In the genomic region with DNA sequence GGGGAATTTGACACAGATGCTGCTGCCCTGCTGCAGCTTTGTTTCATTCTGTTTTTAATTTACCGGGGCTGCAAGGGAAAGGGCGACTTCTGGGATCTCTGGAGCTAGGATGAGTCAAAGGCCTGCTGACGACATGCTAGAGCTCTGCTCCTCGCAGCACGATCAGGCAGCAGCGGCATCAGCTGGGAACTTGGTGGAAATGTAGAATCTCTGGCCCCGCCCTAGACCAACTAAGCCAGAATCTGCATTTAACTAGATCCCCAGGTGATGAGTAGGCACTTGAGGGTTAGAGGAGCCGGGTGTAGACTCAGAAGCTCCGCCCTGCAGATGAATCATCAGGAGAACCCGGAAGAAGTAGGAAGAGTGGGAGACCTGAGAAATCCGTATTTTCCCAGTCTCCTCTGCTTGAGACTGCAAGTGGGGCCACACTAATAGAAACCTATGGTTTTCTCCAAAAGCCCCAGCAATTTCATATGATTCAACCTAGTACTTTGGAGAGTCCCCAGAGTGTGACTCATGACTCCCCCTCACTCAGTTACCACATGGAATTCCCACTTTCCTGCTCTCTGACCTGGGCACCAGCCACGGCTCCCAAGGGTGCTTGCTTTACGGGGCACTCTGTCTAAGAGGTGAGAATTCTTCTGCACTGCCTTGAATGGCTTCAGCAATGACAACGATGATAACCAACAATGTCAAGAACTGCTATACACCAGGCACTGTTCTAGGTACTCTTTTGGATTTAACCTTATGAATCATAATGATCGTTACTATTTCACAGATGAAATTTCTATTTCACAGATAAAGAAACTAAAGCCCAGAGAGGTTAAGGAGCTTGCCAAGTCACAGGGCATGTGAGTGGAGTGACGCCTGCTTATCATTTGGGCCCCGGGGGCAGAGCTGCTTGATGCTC, we compare ENCODE assay signal across 8 cellular contexts. TPM values are rescaled to one million over a fixed set of nuclear protein-coding genes. Genes with fewer than 3 reads are reported as not detected.
DNase-seq lines count a peak whose midpoint lies in the region; TF ChIP-seq lines count a peak whose summit lies in the region.

No MANE protein-coding gene starts in this region.

- H3K4me2 ChIP-seq in mammary epithelial cell (ENCODE audit: insufficient read depth, low read depth, low read length), result peak overlapping the region; percentile 69

- H3K4me3 ChIP-seq in AG10803 (ENCODE audit: low read length) (peak overlapping the region; percentile 0; the same call in 1 of the 2 replicates), mammary epithelial cell (replicated peaks in 1 of 3; ENCODE audit: insufficient read depth in 1 of 3, low read depth in 2 of 3, low read length in 3 of 3) (no peak overlapping the region), subcutaneous abdominal adipose tissue (ENCODE audit: low read depth in 1 of 5, low read length in 5 of 5) (peak overlapping the region in 1 of 5 donors; percentile 27)

- H3K9me3 ChIP-seq in mammary epithelial cell (replicated peaks; ENCODE audit: insufficient read depth, low read length) (no peaks in the 10 kb centered on the region), subcutaneous abdominal adipose tissue (ENCODE audit: control insufficient read depth in 5 of 5, low read length in 5 of 5) (peaks cover 0 to 4% (median 0%) of the 10 kb centered on the region in 5 donors)

- H3K27me3 ChIP-seq in mammary epithelial cell (ENCODE audit: insufficient read depth, low read length), result no peaks in the 10 kb centered on the region
- H3K27me3 ChIP-seq in subcutaneous abdominal adipose tissue (ENCODE audit: control insufficient read depth in 5 of 5, insufficient read depth in 4 of 5, low read length in 5 of 5), result peaks cover 0 to 8% (median 0%) of the 10 kb centered on the region in 5 donors

- TSS peak; percentile 35 for BruUV-seq in mammary epithelial cell (replicated peaks; lab: Mats Ljungman, UMichigan)

- DNase-seq in AG10803 (ENCODE audit: low read depth), result peak; percentile 97
- peak; percentile 92 for DNase-seq in HPDE6-E6E7 (ENCODE audit: extremely low spot score)
- DNase-seq in mammary epithelial cell, result peak; percentile 99
- DNase-seq in medulla oblongata (ENCODE audit: extremely low spot score), result peak; percentile 21
- no peak for DNase-seq in KG1 (lab: John Stamatoyannopoulos, UW)

- in situ Hi-C loops in mammary epithelial cell (cut with MboI; ENCODE audit: low sequenced_read_pairs in 2 of 2), result loop anchor here in 1 of 2 donors (5.0 kb wide), 1 partner anchor 52 kb away; the partner anchor contains the start of gene TUBB2A

- H3K36me3 ChIP-seq in mammary epithelial cell (ENCODE audit: insufficient read depth, low read length) (no peaks in the 10 kb centered on the region), subcutaneous abdominal adipose tissue (ENCODE audit: control insufficient read depth in 5 of 5, insufficient read depth in 5 of 5, low read length in 5 of 5) (no peaks in the 10 kb centered on the region)

- dilution Hi-C loops in mammary epithelial cell (cut with HindIII; ENCODE audit: low sequenced_read_pairs), result no loop called here

- H3K4me1 ChIP-seq in mammary epithelial cell (ENCODE audit: insufficient read depth, low read length) (peaks cover 33% of the 10 kb centered on the region), subcutaneous abdominal adipose tissue (ENCODE audit: control insufficient read depth in 5 of 5, insufficient read depth in 5 of 5, low read length in 5 of 5) (peaks cover 14 to 49% (median 35%) of the 10 kb centered on the region in 5 donors)

- TF ChIP-seq POLR2A in GM19099 (IDR thresholded peaks at IDR 0.05; ENCODE audit: extremely low read depth, insufficient read length, low read depth) (peak; percentile 42), Raji (IDR thresholded peaks at IDR 0.05; ENCODE audit: insufficient read depth, low read depth, low read length) (0 out of 2 replicates have a peak, but pooled peaks have one; percentile 28)

- no peaks in the 10 kb centered on the region for H3K79me2 ChIP-seq in mammary epithelial cell (ENCODE audit: insufficient read depth, low read length)

- H4K20me1 ChIP-seq in mammary epithelial cell (ENCODE audit: insufficient read depth, low read length), result no peaks in the 10 kb centered on the region

- peak overlapping the region; percentile 88 for H2AFZ ChIP-seq in mammary epithelial cell (ENCODE audit: low read depth, low read length)

- CTCF ChIA-PET in mammary epithelial cell (lab: Charles Lee; ENCODE audit: low non-redundant PET), result interaction anchor here (0.6 to 2.2 kb wide), 8 partner anchors 38 to 814 kb away, joined by 3 to 19 read pairs (median 7); partner anchors contain the start of gene TUBB2A

- H3K27ac ChIP-seq in mammary epithelial cell (ENCODE audit: insufficient read depth, low read depth, low read length) (peak overlapping the region; percentile 88), subcutaneous abdominal adipose tissue (ENCODE audit: low read depth, low read length) (peak overlapping the region; percentile 82)

- peak; percentile 52 for TF ChIP-seq CTCF in AG10803 (conservative IDR thresholded peaks at IDR 0.05; ENCODE audit: low read length)
- peak in 1 of 2 donors; percentile 55 for TF ChIP-seq CTCF in mammary epithelial cell (conservative IDR thresholded peaks at IDR 0.05 in 1 of 2, IDR thresholded peaks at IDR 0.05 in 1 of 2; ENCODE audit: extremely low read depth in 1 of 2, insufficient read depth in 1 of 2, low read depth in 1 of 2, low read length in 2 of 2)

- intact Hi-C loops in mammary epithelial cell (cut with micrococcal nuclease), result loop anchor here (1.0 to 5.0 kb wide), 7 partner anchors 42 to 207 kb away; partner anchors contain the start of genes BPHL, RIPK1 and TUBB2A

- H3K9ac ChIP-seq in mammary epithelial cell (ENCODE audit: insufficient read depth, low read length) (peak overlapping the region; percentile 53), subcutaneous abdominal adipose tissue (ENCODE audit: low read length in 5 of 5) (peak overlapping the region in 3 of 5 donors; percentile 26 to 70 (median 58))

- 25% methylated on average over 17 of the region's 17 CpGs for WGBS in mammary epithelial cell (ENCODE audit: low coverage, missing lambda C conversion rate)

RNA-seq across cellular contexts. Expression of gene TUBB2B, which starts 18.1 kb away (rescaled TPM):
- 10 to 100 TPM in 1 of 2 donors, 1 to 10 TPM in 1; 3.1 to 31.8 TPM for total RNA-seq in mammary epithelial cell
- polyA plus RNA-seq in mammary epithelial cell, result 5.7 TPM
- polyA minus RNA-seq in mammary epithelial cell, result 3.5 TPM

RNA-seq across cellular contexts. Expression of gene PSMG4, which starts 49.4 kb away (rescaled TPM):
- 10 to 100 TPM; 14.3 to 29.9 TPM for total RNA-seq in mammary epithelial cell
- polyA plus RNA-seq in mammary epithelial cell, result 26.1 TPM
- 6.7 TPM for polyA minus RNA-seq in mammary epithelial cell

RNA-seq across cellular contexts. Expression of gene TUBB2A, which starts 52.0 kb away (rescaled TPM):
- total RNA-seq in mammary epithelial cell, result 100 to 1,000 TPM in 1 of 2 donors, 10 to 100 TPM in 1; 70.2 to 214 TPM
- polyA plus RNA-seq in mammary epithelial cell, result 122 TPM
- polyA minus RNA-seq in mammary epithelial cell, result 85.7 TPM
